ENCODE assay signal across 8 cellular contexts in the genomic region with DNA sequence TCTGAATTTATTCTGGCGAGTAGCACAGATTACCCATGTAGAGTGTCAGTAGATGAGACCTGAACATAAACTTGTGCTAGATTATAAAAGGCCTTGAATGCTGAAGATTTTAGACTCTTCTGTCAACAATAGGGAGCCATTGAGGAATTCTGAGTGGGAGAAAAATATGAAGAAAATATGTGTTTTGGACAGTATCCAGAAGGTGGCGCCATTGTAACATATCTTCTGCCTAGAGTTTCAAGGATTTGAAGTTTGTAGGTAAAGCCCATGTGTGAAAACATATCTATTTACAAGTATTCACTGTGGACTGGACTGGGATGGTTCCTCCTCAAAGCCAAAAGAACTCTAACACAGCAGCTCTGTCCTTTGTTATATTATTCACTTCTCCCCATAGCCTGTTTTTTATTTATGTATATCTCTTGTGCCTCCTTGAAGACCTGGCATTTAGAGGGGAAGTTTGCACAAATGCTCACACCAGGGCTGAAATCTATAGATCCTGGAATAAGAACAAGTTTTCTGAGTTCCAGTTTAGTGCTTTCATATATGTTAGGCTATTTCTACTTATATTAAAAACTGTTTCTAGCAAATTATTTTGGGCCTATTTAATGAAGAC.
DNase-seq lines count a peak whose midpoint lies in the region; ATAC-seq, FAIRE-seq and TF ChIP-seq lines count a peak whose summit lies in the region.

No MANE protein-coding gene starts in this region.

- peaks cover 9% of the 10 kb centered on the region for H3K27me3 Mint-ChIP-seq in osteocyte (ENCODE audit: unreplicated experiment)

- H3K27ac ChIP-seq in A673 (ENCODE audit: low read depth, low read length, poor library complexity, severe bottlenecking) (no peak overlapping the region), KMS-11 (no peak overlapping the region)

- intact Hi-C loops in A673 (cut with micrococcal nuclease; ENCODE audit: unreplicated experiment): loop anchor here (5.0 kb wide), 2 partner anchors 317 to 927 kb away; no protein-coding TSS in a partner anchor

- peak; percentile 76 for TF ChIP-seq CTCF in A673 (conservative IDR thresholded peaks at IDR 0.05; ENCODE audit: low read depth, low read length)
- TF ChIP-seq CTCF in GM12864 (IDR thresholded peaks at IDR 0.05; ENCODE audit: low read depth, low read length, missing control alignments): peak; percentile 65
- peak; percentile 77 for TF ChIP-seq CTCF in KMS-11 (conservative IDR thresholded peaks at IDR 0.05; ENCODE audit: low read depth, low read length)
- TF ChIP-seq CTCF in osteocyte (IDR thresholded peaks at IDR 0.05): peak; percentile 78

- FAIRE-seq in RCC 7860 (lab: Jason Lieb, UNC): peak; percentile 17

- no peak overlapping the region for H3K4me3 Mint-ChIP-seq in osteocyte (ENCODE audit: unreplicated experiment)

- CTCF ChIA-PET in A673 (lab: Charles Lee): no interaction called here

- DNase-seq in A673 (ENCODE audit: low spot score) (peak; percentile 74), GM12864 (ENCODE audit: low read depth) (peak; percentile 5), RCC 7860 (ENCODE audit: low spot score) (peak; percentile 34), erythroblast (lab: John Stamatoyannopoulos, UW) (peak; percentile 36 to 71), osteocyte (ENCODE audit: extremely low spot score, unreplicated experiment) (no peak)

- H2AFZ ChIP-seq in KMS-11 (ENCODE audit: low read depth): no peak overlapping the region

- no peak for TF ChIP-seq POLR2A in erythroblast (IDR thresholded peaks at IDR 0.05; ENCODE audit: low read length)

- H3K27ac Mint-ChIP-seq in osteocyte (ENCODE audit: unreplicated experiment): no peak overlapping the region

- POLR2A ChIA-PET in A673 (lab: Charles Lee; ENCODE audit: low non-redundant PET): no interaction called here

- no peaks in the 10 kb centered on the region for H3K79me2 ChIP-seq in KMS-11 (ENCODE audit: insufficient read depth, low read depth)

- H3K36me3 ChIP-seq in A673 (ENCODE audit: insufficient read depth, low read length, poor library complexity, severe bottlenecking): no peaks in the 10 kb centered on the region
- H3K36me3 ChIP-seq in KMS-11 (ENCODE audit: insufficient read depth): no peaks in the 10 kb centered on the region

- no peak overlapping the region for H3K9ac ChIP-seq in KMS-11

- no TSS peak for BruUV-seq in A673 (replicated peaks; lab: Mats Ljungman, UMichigan)

- no peaks in the 10 kb centered on the region for H3K36me3 Mint-ChIP-seq in osteocyte (ENCODE audit: unreplicated experiment)

- no peaks in the 10 kb centered on the region for H3K27me3 ChIP-seq in A673 (replicated peaks; ENCODE audit: insufficient read depth, low read depth, low read length, poor library complexity)
- no peaks in the 10 kb centered on the region for H3K27me3 ChIP-seq in KMS-11 (ENCODE audit: insufficient read depth, low read depth)

- H3K4me1 Mint-ChIP-seq in osteocyte (ENCODE audit: unreplicated experiment): peaks cover 13% of the 10 kb centered on the region

- no peaks in the 10 kb centered on the region for H3K9me3 ChIP-seq in A673 (ENCODE audit: low read depth, low read length, poor library complexity, severe bottlenecking)

- no peak for ATAC-seq in HG02759 (IDR thresholded peaks at IDR 0.05; ENCODE audit: unreplicated experiment)
- no peak for ATAC-seq in activated CD4-positive, CD25-positive, alpha-beta regulatory T cell treated with anti-CD3 and anti-CD28 coated beads, Interleukin-2, amount 50 U/mL, for 24 hours

- no peaks in the 10 kb centered on the region for H4K20me1 ChIP-seq in KMS-11 (ENCODE audit: insufficient read depth)

- H3K4me1 ChIP-seq in A673 (ENCODE audit: insufficient read depth, low read length, poor library complexity, severe bottlenecking) (peaks cover 5% of the 10 kb centered on the region), KMS-11 (ENCODE audit: low read depth, poor library complexity, severe bottlenecking) (no peaks in the 10 kb centered on the region)

- H3K9me3 Mint-ChIP-seq in osteocyte (ENCODE audit: unreplicated experiment): no peaks in the 10 kb centered on the region

- H3K4me3 ChIP-seq in A673 (ENCODE audit: low read depth, low read length, poor library complexity, severe bottlenecking): no peak overlapping the region
- H3K4me3 ChIP-seq in GM12864 (ENCODE audit: low read depth, low read length): no peak overlapping the region
- H3K4me3 ChIP-seq in KMS-11 (IDR thresholded peaks at IDR 0.05; ENCODE audit: insufficient read depth, low read depth, low read length): no peak overlapping the region

- H3K4me2 ChIP-seq in KMS-11: no peak overlapping the region
